ENCODE assay signal across 9 cellular contexts in the genomic region with DNA sequence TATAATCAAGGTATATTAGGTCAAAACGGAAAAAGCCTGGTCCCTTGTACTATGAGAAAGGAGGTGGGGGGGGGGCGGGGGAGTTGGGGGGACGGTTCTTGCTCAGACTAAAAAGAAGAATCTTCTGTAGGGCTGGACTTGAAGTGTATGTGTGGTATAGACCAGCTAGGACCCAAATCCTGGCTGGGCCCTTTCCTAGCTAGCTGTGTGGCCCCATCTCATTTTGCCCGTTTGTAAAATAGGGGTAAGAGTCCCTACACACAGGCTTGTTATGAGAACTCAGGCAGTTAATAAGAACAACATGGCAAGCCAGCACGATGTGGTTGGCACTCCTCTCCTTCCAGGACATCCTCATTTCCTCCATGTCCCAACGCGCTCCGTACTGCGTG. TPM values are rescaled to one million over a fixed set of nuclear protein-coding genes. Genes with fewer than 3 reads are reported as not detected.
DNase-seq lines count a peak whose midpoint lies in the region; ATAC-seq, FAIRE-seq and TF ChIP-seq lines count a peak whose summit lies in the region.
"Had no signal": no experiment of that assay in that cellular context is flagged by ENCODE, and none has a peak within 500 bp of the region (broad histone marks: within the 10 kb centered on the region; RNA-seq: fewer than 3 reads in every experiment).

No MANE protein-coding gene starts in this region.

- no peak overlapping the region for H3K27ac Mint-ChIP-seq in activated naive CD4-positive, alpha-beta T cell treated with anti-CD3 and anti-CD28 coated beads for 36 hours
- peak overlapping the region; percentile 84 for H3K27ac Mint-ChIP-seq in type B pancreatic cell

- POLR2A ChIA-PET in HepG2 (lab: Yijun Ruan, JAX), result interaction anchor here (0.9 to 8.0 kb wide), 6 partner anchors 11 to 78 kb away, joined by 3 to 126 read pairs (median 66); no protein-coding TSS in a partner anchor

- TF ChIP-seq CTCF in body of pancreas (IDR thresholded peaks at IDR 0.05) (no peak), HepG2 (CRISPR knock-in tag; IDR thresholded peaks at IDR 0.05) (no peak), type B pancreatic cell (conservative IDR thresholded peaks at IDR 0.05) (no peak)

- H3K4me2 ChIP-seq in HepG2 (ENCODE audit: low read depth, low read length), result peak overlapping the region; percentile 96

- no peak for TF ChIP-seq RAD21 in HepG2 (CRISPR knock-in tag; IDR thresholded peaks at IDR 0.05)

- H3K79me2 ChIP-seq in HepG2 (ENCODE audit: insufficient read depth, low read length), result peaks cover 77% of the 10 kb centered on the region

- no peak overlapping the region for H2AFZ ChIP-seq in HepG2 (ENCODE audit: low read length)

- no TSS peak for BruUV-seq in HepG2 (replicated peaks; lab: Mats Ljungman, UMichigan)

- H3K27ac ChIP-seq in body of pancreas, result peak overlapping the region; percentile 95 to 99 (median 97)
- H3K27ac ChIP-seq in HepG2 (ENCODE audit: extremely low read length, insufficient read depth, low read length), result peak overlapping the region; percentile 78

- H3K9ac ChIP-seq in HepG2 (ENCODE audit: insufficient read depth, low read depth, low read length), result peak overlapping the region; percentile 87

- DNase-seq in activated naive CD4-positive, alpha-beta T cell treated with anti-CD3 and anti-CD28 coated beads for 36 hours, result no peak
- no peak for DNase-seq in activated naive CD4-positive, alpha-beta T cell treated with anti-CD3 and anti-CD28 coated beads, Interleukin-2, amount 50 U/mL, for 16 hours
- no peak for DNase-seq in body of pancreas
- DNase-seq in HepG2 (ENCODE audit: low spot score), result no peak
- no peak for DNase-seq in type B pancreatic cell (ENCODE audit: extremely low spot score, unreplicated experiment)
- DNase-seq in effector CD8-positive, alpha-beta T cell (lab: John Stamatoyannopoulos, UW), result no peak
- DNase-seq in HUDEP-2 (lab: John Stamatoyannopoulos, UW; ENCODE audit: unreplicated experiment in 76 of 76), result no peak
- DNase-seq in NCI-H774 (lab: John Stamatoyannopoulos, UW), result no peak
- DNase-seq: activated CD4-positive, alpha-beta T cell treated with anti-CD3 and anti-CD28 coated beads for 1 hour had no signal

- peaks cover 41% of the 10 kb centered on the region for H3K27me3 Mint-ChIP-seq in activated naive CD4-positive, alpha-beta T cell treated with anti-CD3 and anti-CD28 coated beads for 36 hours (ENCODE audit: low read depth)
- H3K27me3 Mint-ChIP-seq in type B pancreatic cell, result peaks cover 46% of the 10 kb centered on the region

- H3K36me3 Mint-ChIP-seq in activated naive CD4-positive, alpha-beta T cell treated with anti-CD3 and anti-CD28 coated beads for 36 hours (ENCODE audit: low read depth), result no peaks in the 10 kb centered on the region
- H3K36me3 Mint-ChIP-seq in type B pancreatic cell, result no peaks in the 10 kb centered on the region

- no peak for ATAC-seq in body of pancreas
- no peak; the same call in 2 of the 3 replicates for ATAC-seq in HepG2

- WGBS in body of pancreas, 2 donors, result 17 to 22% methylated on average over 9 of the region's 9 CpGs
- WGBS in HepG2 (ENCODE audit: low lambda C conversion rate), result under 1% methylated on average over 9 of the region's 9 CpGs

- intact Hi-C loops in activated naive CD4-positive, alpha-beta T cell treated with anti-CD3 and anti-CD28 coated beads for 36 hours (cut with micrococcal nuclease), result loop anchor here (2.0 kb wide), 1 partner anchor 49 kb away; no protein-coding TSS in a partner anchor
- intact Hi-C loops in body of pancreas (cut with DNase I), result loop anchor here (5.0 kb wide), 1 partner anchor 48 kb away; no protein-coding TSS in a partner anchor
- intact Hi-C loops in HepG2 (cut with micrococcal nuclease; ENCODE audit: unreplicated experiment), result loop anchor here (1.0 to 5.0 kb wide), 5 partner anchors 15 to 95 kb away; no protein-coding TSS in a partner anchor

- peaks cover 23% of the 10 kb centered on the region for H4K20me1 ChIP-seq in HepG2 (ENCODE audit: insufficient read depth, low read length)

- TF ChIP-seq POLR2A in body of pancreas (IDR thresholded peaks at IDR 0.05) (no peak), HepG2 (IDR thresholded peaks at IDR 0.05; ENCODE audit: insufficient read depth in 1 of 2, low read depth in 2 of 2, low read length in 2 of 2) (0 out of 4 replicates have a peak, but pooled peaks of 1 of the 2 experiments have one; percentile 31)

- no peaks in the 10 kb centered on the region for H3K36me3 ChIP-seq in body of pancreas (replicated peaks in 1 of 2; ENCODE audit: insufficient read depth in 1 of 2, low read depth in 2 of 2)
- H3K36me3 ChIP-seq in HepG2 (replicated peaks in 1 of 2; ENCODE audit: control insufficient read depth in 1 of 2, insufficient read depth in 2 of 2, low read length in 2 of 2), result peaks cover 2 to 6% of the 10 kb centered on the region in 2 experiments

- H3K9me3 Mint-ChIP-seq in activated naive CD4-positive, alpha-beta T cell treated with anti-CD3 and anti-CD28 coated beads for 36 hours, result no peaks in the 10 kb centered on the region
- no peaks in the 10 kb centered on the region for H3K9me3 Mint-ChIP-seq in type B pancreatic cell

- H3K9me3 ChIP-seq in body of pancreas (no peaks in the 10 kb centered on the region), HepG2 (ENCODE audit: low read length) (no peaks in the 10 kb centered on the region)

- peaks cover 56% of the 10 kb centered on the region for H3K4me1 ChIP-seq in body of pancreas
- peaks cover 83% of the 10 kb centered on the region for H3K4me1 ChIP-seq in HepG2 (ENCODE audit: insufficient read depth, low read length)

- no peak for FAIRE-seq in HepG2 (lab: Jason Lieb, UNC)

- CTCF ChIA-PET in activated naive CD4-positive, alpha-beta T cell treated with anti-CD3 and anti-CD28 coated beads for 36 hours (lab: Charles Lee), result no interaction called here
- CTCF ChIA-PET in HepG2 (lab: Yijun Ruan, JAX; ENCODE audit: low intra/inter-chr PET ratio, low total read pairs), result interaction anchor here (1.6 to 3.1 kb wide), 2 partner anchors 49 to 95 kb away, joined by 4 to 18 read pairs; no protein-coding TSS in a partner anchor

- H3K4me3 Mint-ChIP-seq in activated naive CD4-positive, alpha-beta T cell treated with anti-CD3 and anti-CD28 coated beads for 36 hours, result peak overlapping the region; percentile 75
- H3K4me3 Mint-ChIP-seq in type B pancreatic cell, result peak overlapping the region; percentile 98

- H3K4me3 ChIP-seq in body of pancreas (peak overlapping the region; percentile 56 to 69), HepG2 (replicated peaks in 1 of 3; ENCODE audit: insufficient read depth in 1 of 3, low read depth in 2 of 3, low read length in 3 of 3) (peak overlapping the region; percentile 84 to 93 (median 91))

- no peaks in the 10 kb centered on the region for H3K27me3 ChIP-seq in body of pancreas
- no peaks in the 10 kb centered on the region; a peak in 1 of 5 replicates for H3K27me3 ChIP-seq in HepG2 (ENCODE audit: control insufficient read depth in 1 of 2, insufficient read depth in 2 of 2, low read length in 2 of 2)

- in situ Hi-C loops in HepG2 (cut with HindIII; ENCODE audit: extremely low pct_ligation_motif_present, low pct_unique_long_range_greater_than_20kb), result loop anchor here (10.0 kb wide), 1 partner anchor 45 kb away; no protein-coding TSS in a partner anchor

- TF ChIP-seq EP300 in HepG2 (IDR thresholded peaks at IDR 0.05; ENCODE audit: low read depth in 2 of 2, low read length in 2 of 2) (no peak), HepG2 (CRISPR knock-in tag; IDR thresholded peaks at IDR 0.05; ENCODE audit: borderline replicate concordance) (no peak)

- peaks cover 13% of the 10 kb centered on the region for H3K4me1 Mint-ChIP-seq in activated naive CD4-positive, alpha-beta T cell treated with anti-CD3 and anti-CD28 coated beads for 36 hours (ENCODE audit: low read depth)
- H3K4me1 Mint-ChIP-seq in type B pancreatic cell (ENCODE audit: unreplicated experiment), result peaks cover 39% of the 10 kb centered on the region

TF ChIP-seq in HepG2, 621 proteins besides CTCF, POLR2A, EP300 and RAD21 (continues in another document):
- TF ChIP-seq REPIN1 (CRISPR knock-in tag; IDR thresholded peaks at IDR 0.05; ENCODE audit: borderline replicate concordance, low read depth), result no peak
- TF ChIP-seq ZNF224 (CRISPR knock-in tag; IDR thresholded peaks at IDR 0.05), result no peak
- no peak for TF ChIP-seq MED13 (CRISPR knock-in tag; IDR thresholded peaks at IDR 0.05)
- no peak for TF ChIP-seq MEIS2 (CRISPR knock-in tag; IDR thresholded peaks at IDR 0.05)

RNA-seq across cellular contexts. Expression of a gene that starts 1.1 kb away (rescaled TPM):
- total RNA-seq in activated naive CD4-positive, alpha-beta T cell treated with anti-CD3 and anti-CD28 coated beads for 36 hours, result not detected
- total RNA-seq in body of pancreas (10 to 100 TPM; 27.5 to 31.3 TPM), HepG2 (2016; rRNA removed; fragmentation: Illumina TruSeq; extraction: Trizol) (55.9 and 57.8 TPM in 2 replicates), type B pancreatic cell (ENCODE audit: low replicate concordance) (10.8 and 13.5 TPM in 2 replicates)
- 25.1 and 29.0 TPM in 2 replicates for total RNA-seq in HepG2 (2016; cell fraction: cytosol; rRNA removed; fragmentation: Illumina TruSeq; extraction: Trizol; ENCODE audit: low read depth)
- total RNA-seq in HepG2 (2016; cell fraction: insoluble cytoplasmic fraction; rRNA removed; fragmentation: Illumina TruSeq; extraction: Trizol), result 52.7 and 57.5 TPM in 2 replicates
- 48.2 and 58.4 TPM in 2 replicates for total RNA-seq in HepG2 (2016; cell fraction: membrane; rRNA removed; fragmentation: Illumina TruSeq; extraction: Trizol)
- 46.1 and 58.2 TPM in 2 replicates for total RNA-seq in HepG2 (2016; cell fraction: nucleus; rRNA removed; fragmentation: Illumina TruSeq; extraction: Trizol)
- polyA plus RNA-seq in HepG2 (2011; rRNA removed), result 57.5 and 65.4 TPM in 2 replicates
- 53.6 and 68.8 TPM in 2 replicates for polyA plus RNA-seq in HepG2 (2011; cell fraction: cytosol; rRNA removed)
- 77.6 and 80.4 TPM in 2 replicates for polyA plus RNA-seq in HepG2 (2011; cell fraction: nucleus; rRNA removed)
- 44.8 and 48.8 TPM in 2 replicates for polyA plus RNA-seq in HepG2 (2012)
- 23.6 and 36.8 TPM in 2 replicates for polyA plus RNA-seq in HepG2 (2016; cell fraction: cytosol; fragmentation: Illumina TruSeq; extraction: Trizol; ENCODE audit: low read depth)
- 46.2 and 49.2 TPM in 2 replicates for polyA plus RNA-seq in HepG2 (2016; cell fraction: insoluble cytoplasmic fraction; fragmentation: Illumina TruSeq; extraction: Trizol; ENCODE audit: low read depth)
- 37.8 and 44.2 TPM in 2 replicates for polyA plus RNA-seq in HepG2 (2016; cell fraction: membrane; fragmentation: Illumina TruSeq; extraction: Trizol; ENCODE audit: low read depth)
- polyA plus RNA-seq in HepG2 (2016; cell fraction: nucleus; fragmentation: Illumina TruSeq; extraction: Trizol; ENCODE audit: insufficient read depth, low read depth), result 60.9 and 62.0 TPM in 2 replicates
- 186 TPM in 1 of 2 replicates, not detected in the other for polyA minus RNA-seq in HepG2 (2011; rRNA and poly(A)+ RNA removed; ENCODE audit: low replicate concordance)
- 51.4 TPM in 2 replicates for polyA minus RNA-seq in HepG2 (2011; cell fraction: cytosol; rRNA and poly(A)+ RNA removed)
- 70.1 and 71.3 TPM in 2 replicates for polyA minus RNA-seq in HepG2 (2011; cell fraction: nucleus; rRNA and poly(A)+ RNA removed)
